Comparison of ENCODE assay signal across 12 cellular contexts in the genomic region with DNA sequence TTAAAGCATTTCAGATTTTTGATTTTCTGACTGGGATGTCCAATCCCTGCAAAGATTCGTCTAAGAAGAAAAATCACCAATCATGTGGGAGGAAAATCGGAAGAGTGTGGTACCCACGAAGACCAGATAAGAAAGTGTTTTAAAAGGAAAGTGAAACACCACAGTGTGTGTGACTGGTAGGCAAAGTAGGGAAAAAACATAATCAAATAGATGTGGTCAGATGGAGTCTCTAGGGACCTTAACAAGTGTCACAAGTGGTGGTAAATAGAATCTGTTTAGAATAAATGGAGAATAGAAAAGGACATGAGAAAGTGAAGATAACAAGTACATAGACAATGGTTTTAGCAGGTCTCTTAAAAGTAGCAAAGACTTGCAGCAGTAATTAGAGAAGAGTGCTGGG.
DNase-seq lines count a peak whose midpoint lies in the region; ATAC-seq and TF ChIP-seq lines count a peak whose summit lies in the region.
"Had no signal": no experiment of that assay in that cellular context is flagged by ENCODE, and none has a peak within 500 bp of the region (broad histone marks: within the 10 kb centered on the region; RNA-seq: fewer than 3 reads in every experiment).

No MANE protein-coding gene starts in this region.

- H3K9me3 ChIP-seq in vagina = no peaks in the 10 kb centered on the region

- peak overlapping the region; percentile 3 for H3K4me3 Mint-ChIP-seq in memory B cell
- H3K4me3 Mint-ChIP-seq in effector memory CD8-positive, alpha-beta T cell = no peak overlapping the region
- H3K4me3 Mint-ChIP-seq: activated T-cell treated with anti-CD3 and anti-CD28 coated beads, Interleukin-2, amount 50 U/mL, for 4 hours; natural killer cell treated with Interleukin-12 subunit alpha and Interleukin-12 subunit beta and Interleukin-15 and Interleukin-18, amount 100 ng/mL, for 72 hours had no signal

- H3K36me3 ChIP-seq in vagina = no peaks in the 10 kb centered on the region

- H3K27ac Mint-ChIP-seq in memory B cell = peak overlapping the region; percentile 7
- H3K27ac Mint-ChIP-seq in effector memory CD8-positive, alpha-beta T cell = no peak overlapping the region
- H3K27ac Mint-ChIP-seq: natural killer cell treated with Interleukin-12 subunit alpha and Interleukin-12 subunit beta and Interleukin-15 and Interleukin-18, amount 100 ng/mL, for 72 hours had no signal

- DNase-seq in memory B cell (ENCODE audit: low spot score in 2 of 2) (peak in 1 of 2 donors; percentile 2), vagina (ENCODE audit: extremely low spot score in 2 of 2) (no peak), NCI-H345 (lab: John Stamatoyannopoulos, UW) (no peak)
- no peak for DNase-seq in effector memory CD8-positive, alpha-beta T cell
- DNase-seq: activated T-cell treated with anti-CD3 and anti-CD28 coated beads, Interleukin-2, amount 50 U/mL, for 4 hours; stimulated activated CD4-positive, alpha-beta T cell treated with anti-CD3 and anti-CD28 coated beads, Interleukin-12 subunit alpha, Interleukin-12 subunit beta, amount 100 ng/mL, for 4 hours; stimulated activated naive CD4-positive, alpha-beta T cell had no signal

- ATAC-seq in GM18873 (IDR thresholded peaks at IDR 0.05; ENCODE audit: low FRiP score, unreplicated experiment) (peak; percentile 98), GM21619 (IDR thresholded peaks at IDR 0.05; ENCODE audit: unreplicated experiment) (peak; percentile 100), HG03108 (IDR thresholded peaks at IDR 0.05; ENCODE audit: unreplicated experiment) (peak; percentile 100), memory B cell (ENCODE audit: low read depth) (peak; percentile 96)
- ATAC-seq in effector memory CD8-positive, alpha-beta T cell (replicated peaks) = no peak
- ATAC-seq: activated T-cell treated with anti-CD3 and anti-CD28 coated beads, Interleukin-2, amount 50 U/mL, for 4 hours; HCT116; natural killer cell treated with Interleukin-12 subunit alpha and Interleukin-12 subunit beta and Interleukin-15 and Interleukin-18, amount 100 ng/mL, for 72 hours had no signal

- H3K27me3 Mint-ChIP-seq in memory B cell = peaks cover 1% of the 10 kb centered on the region
- H3K27me3 Mint-ChIP-seq in effector memory CD8-positive, alpha-beta T cell = no peaks in the 10 kb centered on the region
- H3K27me3 Mint-ChIP-seq: natural killer cell treated with Interleukin-12 subunit alpha and Interleukin-12 subunit beta and Interleukin-15 and Interleukin-18, amount 100 ng/mL, for 72 hours had no signal

- TF ChIP-seq POLR2A in vagina (IDR thresholded peaks at IDR 0.05) = no peak

- no peaks in the 10 kb centered on the region for H3K27me3 ChIP-seq in vagina

- peaks cover 11% of the 10 kb centered on the region for H3K4me1 Mint-ChIP-seq in memory B cell
- H3K4me1 Mint-ChIP-seq in effector memory CD8-positive, alpha-beta T cell (ENCODE audit: low read depth in 2 of 2) = no peaks in the 10 kb centered on the region

- H3K27ac ChIP-seq in vagina = no peak overlapping the region

- no peaks in the 10 kb centered on the region for H3K4me1 ChIP-seq in vagina

- peaks cover 12% of the 10 kb centered on the region for H3K9me3 Mint-ChIP-seq in memory B cell
- peaks cover 9 to 14% of the 10 kb centered on the region in 2 donors for H3K9me3 Mint-ChIP-seq in effector memory CD8-positive, alpha-beta T cell

- no peak overlapping the region for H3K4me3 ChIP-seq in vagina

- intact Hi-C loops in vagina (cut with DNase I) = no loop called here

- no peaks in the 10 kb centered on the region for H3K36me3 Mint-ChIP-seq in memory B cell
- no peaks in the 10 kb centered on the region for H3K36me3 Mint-ChIP-seq in effector memory CD8-positive, alpha-beta T cell (ENCODE audit: insufficient read depth)
- H3K36me3 Mint-ChIP-seq: natural killer cell treated with Interleukin-12 subunit alpha and Interleukin-12 subunit beta and Interleukin-15 and Interleukin-18, amount 100 ng/mL, for 72 hours had no signal

- TF ChIP-seq CTCF in vagina (IDR thresholded peaks at IDR 0.05) = no peak
